Comparison of ENCODE assay signal across 8 cellular contexts in the genomic region with DNA sequence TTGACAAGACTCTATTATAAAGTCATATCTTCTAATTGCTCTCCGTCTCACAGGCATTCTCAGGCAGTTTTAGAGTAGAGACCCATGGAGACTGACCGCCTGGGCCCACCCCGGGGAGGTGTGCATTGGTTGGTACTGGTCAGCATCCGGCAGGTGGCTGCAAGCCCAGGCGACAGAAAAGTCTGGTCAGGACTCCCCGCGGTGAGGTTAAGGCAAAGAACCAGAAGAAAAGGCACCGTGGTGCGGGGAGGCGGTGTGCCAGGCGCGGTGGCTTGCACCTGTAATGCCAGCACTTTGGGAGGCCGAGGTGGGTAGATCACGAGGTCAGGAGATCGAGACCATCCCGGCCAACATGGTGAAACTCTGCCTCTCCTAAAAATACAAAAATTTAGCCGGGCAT. TPM values are rescaled to one million over a fixed set of nuclear protein-coding genes. Genes with fewer than 3 reads are reported as not detected.
"Had no signal": no experiment of that assay in that cellular context is flagged by ENCODE, and none has a peak within 500 bp of the region (broad histone marks: within the 10 kb centered on the region; RNA-seq: fewer than 3 reads in every experiment).

No MANE protein-coding gene starts in this region.

- H3K36me3 Mint-ChIP-seq: IgD-negative memory B cell had no signal

- H3K9me3 Mint-ChIP-seq: GM23338 had no signal

- DNase-seq: H9, HCEC 1CT had no signal

- H3K27ac ChIP-seq: HL-60 had no signal

- H3K4me3 ChIP-seq: GM23338 had no signal

- ATAC-seq: GM23338, HepG2 had no signal

- H2AFZ ChIP-seq: GM23338 had no signal

- H3K27ac Mint-ChIP-seq: GM23338, IgD-negative memory B cell had no signal

- H3K4me2 ChIP-seq: GM23338 had no signal

- H3K4me3 Mint-ChIP-seq: GM23338, H9 had no signal

- H3K4me1 Mint-ChIP-seq: GM23338, H9 had no signal

RNA-seq across cellular contexts. Expression of gene AMER3, which starts 32.5 kb away (rescaled TPM):
- total RNA-seq: HepG2, HT1080 had no signal
- polyA plus RNA-seq: HepG2, IgD-negative memory B cell had no signal

RNA-seq across cellular contexts. Expression of gene GPR148, which starts 59.0 kb away (rescaled TPM):
- total RNA-seq: GM23338, H1, H9, HepG2, HT1080 had no signal
- polyA plus RNA-seq: HepG2, IgD-negative memory B cell had no signal
